In the genomic region with DNA sequence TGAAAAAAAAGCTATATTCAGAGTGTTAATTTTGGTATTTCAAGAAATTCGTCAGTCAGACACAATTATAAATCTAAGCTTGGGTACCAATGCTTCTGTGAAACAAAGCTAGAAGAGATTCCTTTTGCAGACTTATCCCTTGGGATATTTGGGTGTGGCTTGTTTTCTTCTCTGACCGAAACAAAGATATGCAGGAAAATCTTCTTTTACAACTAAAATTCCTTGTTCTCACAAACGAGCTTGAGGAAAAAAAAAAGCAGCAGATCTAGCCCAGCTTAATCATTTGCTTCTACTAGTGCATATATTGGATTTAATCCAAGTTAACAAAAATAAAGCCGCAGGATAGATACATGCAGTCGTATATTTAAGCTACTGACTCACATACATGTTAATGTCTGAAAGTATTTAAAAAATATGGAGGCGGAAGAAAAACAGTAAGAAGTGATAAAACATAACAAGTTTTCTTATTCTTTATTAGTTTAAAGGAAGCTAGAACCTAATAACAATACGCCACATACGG, we compare ENCODE assay signal across 26 cellular contexts.
DNase-seq lines count a peak whose midpoint lies in the region; ATAC-seq, FAIRE-seq and TF ChIP-seq lines count a peak whose summit lies in the region.
"Had no signal": no experiment of that assay in that cellular context is flagged by ENCODE, and none has a peak within 500 bp of the region (broad histone marks: within the 10 kb centered on the region; RNA-seq: fewer than 3 reads in every experiment).

No MANE protein-coding gene starts in this region.

- TF ChIP-seq RAD21 in IMR-90 (IDR thresholded peaks at IDR 0.05; ENCODE audit: low read length): no peak

- H2BK15ac ChIP-seq in IMR-90 (ENCODE audit: low read depth, low read length): no peak overlapping the region

- H2BK20ac ChIP-seq in IMR-90 (ENCODE audit: low read depth, low read length): no peak overlapping the region

- POLR2A ChIA-PET in IMR-90 (lab: Charles Lee; ENCODE audit: unreplicated experiment): interaction anchor here (0.5 to 0.7 kb wide), 2 partner anchors 25 to 125 kb away, joined by 4 to 10 read pairs; no protein-coding TSS in a partner anchor

- H3K23ac ChIP-seq in IMR-90 (ENCODE audit: low read depth, low read length): no peak overlapping the region

- H2BK120ac ChIP-seq in IMR-90 (ENCODE audit: low read depth, low read length): no peak overlapping the region

- H4K8ac ChIP-seq in IMR-90 (ENCODE audit: low read depth in 2 of 2, low read length in 2 of 2): no peak overlapping the region

- H4K20me1 ChIP-seq in IMR-90 (ENCODE audit: insufficient read depth, low read length): no peaks in the 10 kb centered on the region
- no peaks in the 10 kb centered on the region for H4K20me1 ChIP-seq in keratinocyte (ENCODE audit: control insufficient read depth, extremely low read depth, insufficient read depth, low read length)

- no peak for TF ChIP-seq POLR2A in IMR-90 (IDR thresholded peaks at IDR 0.05; ENCODE audit: low read depth, low read length)

- H3K27ac ChIP-seq in IMR-90 (ENCODE audit: insufficient read depth, low read length) (no peak overlapping the region), keratinocyte (ENCODE audit: control insufficient read depth, insufficient read depth, low read length) (no peak overlapping the region), subcutaneous abdominal adipose tissue (ENCODE audit: low read depth, low read length) (no peak overlapping the region)
- H3K27ac ChIP-seq: gastroesophageal sphincter, left lung, right atrium auricular region, tibial nerve had no signal

- 0 out of 2 replicates have a peak, but pooled peaks have one; percentile 53 for ATAC-seq in IMR-90 (ENCODE audit: low read depth)
- ATAC-seq in GM19397 (IDR thresholded peaks at IDR 0.05; ENCODE audit: unreplicated experiment): no peak
- ATAC-seq in HG02623 (IDR thresholded peaks at IDR 0.05; ENCODE audit: unreplicated experiment): no peak
- ATAC-seq: gastroesophageal sphincter; stimulated activated effector memory CD8-positive, alpha-beta T cell treated with anti-CD3 and anti-CD28 coated beads, Interleukin-12 subunit alpha, Interleukin-12 subunit beta, amount 100 ng/mL, for 72 hours had no signal

- CTCF ChIA-PET in IMR-90 (lab: Yijun Ruan, JAX): interaction anchor here (0.6 to 1.3 kb wide), 4 partner anchors 10 to 142 kb away, joined by 3 read pairs; no protein-coding TSS in a partner anchor

- H3K4ac ChIP-seq in IMR-90 (ENCODE audit: low read depth, low read length): no peak overlapping the region

- in situ Hi-C loops in IMR-90 (cut with MboI; ENCODE audit: low sequenced_read_pairs): no loop called here

- no peak overlapping the region for H3K14ac ChIP-seq in IMR-90 (replicated peaks; ENCODE audit: low read depth, low read length)

- no peak for TF ChIP-seq CTCF in IMR-90 (conservative IDR thresholded peaks at IDR 0.05; ENCODE audit: low read depth, low read length)
- no peak for TF ChIP-seq CTCF in choroid plexus epithelial cell (conservative IDR thresholded peaks at IDR 0.05; ENCODE audit: low read depth, low read length)
- no peak for TF ChIP-seq CTCF in keratinocyte (optimal IDR thresholded peaks at IDR 0.05 in 1 of 3, IDR thresholded peaks at IDR 0.05 in 1 of 3, conservative IDR thresholded peaks at IDR 0.05 in 1 of 3; ENCODE audit: extremely low read depth in 1 of 3, insufficient read depth in 2 of 3, low read length in 3 of 3)

- H2AK9ac ChIP-seq in IMR-90 (replicated peaks; ENCODE audit: low read depth, low read length, poor library complexity): no peak overlapping the region

- H3K36me3 ChIP-seq in IMR-90 (ENCODE audit: control insufficient read depth, insufficient read depth, low read length): no peaks in the 10 kb centered on the region
- H3K36me3 ChIP-seq in keratinocyte (ENCODE audit: control insufficient read depth in 2 of 2, extremely low read depth in 1 of 2, insufficient read depth in 2 of 2, low read length in 2 of 2): no peaks in the 10 kb centered on the region
- H3K36me3 ChIP-seq in subcutaneous abdominal adipose tissue (ENCODE audit: control insufficient read depth in 5 of 5, insufficient read depth in 5 of 5, low read length in 5 of 5): no peaks in the 10 kb centered on the region
- H3K36me3 ChIP-seq in H7 (replicated peaks; ENCODE audit: control insufficient read depth, insufficient read depth, low read length): no peaks in the 10 kb centered on the region
- H3K36me3 ChIP-seq: gastroesophageal sphincter, left lung, right atrium auricular region, tibial nerve had no signal

- no TSS peak for BruUV-seq in IMR-90 (replicated peaks; lab: Mats Ljungman, UMichigan)

- no peak for FAIRE-seq in keratinocyte (lab: Jason Lieb, UNC)
- FAIRE-seq: colon had no signal

- H3K56ac ChIP-seq in IMR-90 (ENCODE audit: extremely low read depth, insufficient read depth, low read length): no peak overlapping the region

- H3K27me3 ChIP-seq in IMR-90 (ENCODE audit: control insufficient read depth, insufficient read depth, low read length) (no peaks in the 10 kb centered on the region), keratinocyte (ENCODE audit: control insufficient read depth, extremely low read depth, insufficient read depth, low read length) (no peaks in the 10 kb centered on the region), subcutaneous abdominal adipose tissue (ENCODE audit: control insufficient read depth in 5 of 5, insufficient read depth in 4 of 5, low read length in 5 of 5) (no peaks in the 10 kb centered on the region), H7 (ENCODE audit: control insufficient read depth, insufficient read depth, low read length) (no peaks in the 10 kb centered on the region)
- H3K27me3 ChIP-seq: gastroesophageal sphincter, left lung, right atrium auricular region had no signal

- no peak overlapping the region for H3K18ac ChIP-seq in IMR-90 (ENCODE audit: low read depth, low read length)

- H3K4me3 ChIP-seq in IMR-90 (ENCODE audit: insufficient read depth, low read depth, low read length): no peak overlapping the region
- H3K4me3 ChIP-seq in choroid plexus epithelial cell (ENCODE audit: low read depth, low read length): no peak overlapping the region
- H3K4me3 ChIP-seq in keratinocyte (ENCODE audit: control insufficient read depth in 2 of 3, extremely low read depth in 1 of 3, insufficient read depth in 2 of 3, low read depth in 1 of 3, low read length in 3 of 3): no peak overlapping the region
- H3K4me3 ChIP-seq in subcutaneous abdominal adipose tissue (ENCODE audit: low read depth in 1 of 5, low read length in 5 of 5): peak overlapping the region; percentile 2 to 40 (median 13)
- no peak overlapping the region for H3K4me3 ChIP-seq in H7 (ENCODE audit: insufficient read depth, low read depth, low read length)
- H3K4me3 ChIP-seq: gastroesophageal sphincter, left lung, mucosa of descending colon, right atrium auricular region, tibial nerve had no signal

- H3K79me1 ChIP-seq in IMR-90 (ENCODE audit: low read depth in 1 of 2, low read length in 2 of 2): no peaks in the 10 kb centered on the region

- intact Hi-C loops in IMR-90 (cut with micrococcal nuclease): no loop called here

- H3K4me2 ChIP-seq in IMR-90 (ENCODE audit: low read depth, low read length) (peak overlapping the region; percentile 8; the same call in 1 of the 2 replicates), keratinocyte (ENCODE audit: control insufficient read depth, extremely low read depth, insufficient read depth, low read depth, low read length) (peak overlapping the region; percentile 67)

- H3K9ac ChIP-seq in IMR-90 (ENCODE audit: low read depth, low read length): no peak overlapping the region
- no peak overlapping the region for H3K9ac ChIP-seq in keratinocyte (ENCODE audit: control insufficient read depth, extremely low read depth, insufficient read depth, low read length)
- H3K9ac ChIP-seq in subcutaneous abdominal adipose tissue (ENCODE audit: low read length in 5 of 5): no peak overlapping the region

- H2BK5ac ChIP-seq in IMR-90 (ENCODE audit: low read depth, low read length, poor library complexity, severe bottlenecking): no peak overlapping the region

- WGBS in IMR-90 (ENCODE audit: extremely low coverage in 2 of 2, insufficient read length in 1 of 2), 2 experiments: no CpG with 5 or more reads among the region's 8 CpGs

- no peak overlapping the region for H4K5ac ChIP-seq in IMR-90 (ENCODE audit: low read depth, low read length)

- no peaks in the 10 kb centered on the region for H3K79me2 ChIP-seq in keratinocyte (ENCODE audit: control insufficient read depth, insufficient read depth, low read length)

- H3K9me3 ChIP-seq in IMR-90 (ENCODE audit: control insufficient read depth, insufficient read depth, low read length) (no peaks in the 10 kb centered on the region), keratinocyte (ENCODE audit: control insufficient read depth, low read depth, low read length) (no peaks in the 10 kb centered on the region), subcutaneous abdominal adipose tissue (ENCODE audit: control insufficient read depth in 5 of 5, low read length in 5 of 5) (no peaks in the 10 kb centered on the region)
- H3K9me3 ChIP-seq: gastroesophageal sphincter, left lung, mucosa of descending colon, right atrium auricular region, tibial nerve had no signal

- H4K91ac ChIP-seq in IMR-90 (ENCODE audit: insufficient read depth, low read depth, low read length): no peak overlapping the region

- H3K4me1 ChIP-seq in IMR-90 (ENCODE audit: control insufficient read depth, insufficient read depth, low read length): no peaks in the 10 kb centered on the region; the same call in 1 of the 2 replicates
- peaks cover 17% of the 10 kb centered on the region for H3K4me1 ChIP-seq in keratinocyte (ENCODE audit: control insufficient read depth, extremely low read depth, insufficient read depth, low read length)
- H3K4me1 ChIP-seq in subcutaneous abdominal adipose tissue (ENCODE audit: control insufficient read depth in 5 of 5, insufficient read depth in 5 of 5, low read length in 5 of 5): peaks cover 0 to 15% (median 3%) of the 10 kb centered on the region in 5 donors
- H3K4me1 ChIP-seq: gastroesophageal sphincter, left lung had no signal

- H3K9me1 ChIP-seq in IMR-90 (ENCODE audit: insufficient read depth, low read length) (no peaks in the 10 kb centered on the region), keratinocyte (ENCODE audit: control insufficient read depth, extremely low read depth, insufficient read depth, low read length) (no peaks in the 10 kb centered on the region)

- dilution Hi-C loops in IMR-90 (cut with HindIII; ENCODE audit: low sequenced_read_pairs, unreplicated experiment) (no loop called here), keratinocyte (cut with MboI; ENCODE audit: extremely low pct_ligation_motif_present, low sequenced_read_pairs) (no loop called here)

- no peak overlapping the region for H2AK5ac ChIP-seq in IMR-90 (ENCODE audit: low read depth, low read length)

- DNase-seq in IMR-90: peak; percentile 61
- DNase-seq in choroid plexus epithelial cell (ENCODE audit: low read depth): peak; percentile 33
- DNase-seq in keratinocyte (ENCODE audit: low read depth, low spot score): no peak
- DNase-seq in activated effector memory CD4-positive, alpha-beta T cell treated with anti-CD3 and anti-CD28 coated beads, Interleukin-2, amount 50 U/mL, for 16 hours: no peak
- DNase-seq in H7: no peak
- DNase-seq: activated CD4-positive, alpha-beta T cell treated with anti-CD3 and anti-CD28 coated beads, Interleukin-2, amount 10 ng/mL, durations not matched to agents 7 days and 5 days; activated CD8-positive, alpha-beta memory T cell treated with anti-CD3 and anti-CD28 coated beads, Interleukin-2, amount 50 U/mL, for 48 hours; activated effector memory CD4-positive, alpha-beta T cell treated with Interleukin-2 at 50 U/mL for 16 hours; amniotic stem cell; DMS79 treated with DMSO at 0.1 percent for 48 hours; Kasumi-1; left lung; NCI-H1092 treated with DMSO at 0.1 percent for 48 hours; NCI-H2107; NCI-H526 treated with DMSO at 0.1 percent for 48 hours; occipital lobe; stimulated activated CD4-positive, alpha-beta T cell treated with anti-CD3 and anti-CD28 coated beads, Interleukin-15, amount 100 ng/mL, for 24 hours had no signal

- H2AFZ ChIP-seq in IMR-90 (replicated peaks; ENCODE audit: low read length, poor library complexity): no peak overlapping the region
- H2AFZ ChIP-seq in keratinocyte (ENCODE audit: control insufficient read depth, low read length): no peak overlapping the region

Comparison
In these comparisons a context has a peak if more than half of its experiments do, and no peak if none do; other contexts are left out.
1. DNase-seq: peak in IMR-90 (single experiment) and choroid plexus epithelial cell (single experiment); none in keratinocyte (single experiment), activated effector memory CD4-positive, alpha-beta T cell treated with anti-CD3 and anti-CD28 coated beads, Interleukin-2, amount 50 U/mL, for 16 hours (single experiment) and H7 (single experiment).
2. H3K4me3 ChIP-seq: peak in subcutaneous abdominal adipose tissue (5 of 5); none in IMR-90 (single experiment), choroid plexus epithelial cell (single experiment), keratinocyte (0 of 3) and H7 (single experiment).